Comparison of ENCODE assay signal across 10 cellular contexts in genomic region chr22:24294913-24295312, GRCh38. TPM values are rescaled to one million over a fixed set of nuclear protein-coding genes. Genes with fewer than 3 reads are reported as not detected.
A peak's percentile ranks its signal among the peaks of the same experiment; 100 is the strongest.
DNase-seq lines count a peak whose midpoint lies in the region; ATAC-seq, FAIRE-seq and TF ChIP-seq lines count a peak whose summit lies in the region.
"Not testable (repeated sequence)": the region's sequence is repeated elsewhere in the genome, so short reads cannot be mapped to it uniquely, and the experiment has no call there.
"Had no signal": no experiment of that assay in that cellular context is flagged by ENCODE, and none has a peak within 500 bp of the region (broad histone marks: within the 10 kb centered on the region; RNA-seq: fewer than 3 reads in every experiment).

No MANE protein-coding gene starts in this region.

- not testable (repeated sequence) for TF ChIP-seq POLR2A in transverse colon (IDR thresholded peaks at IDR 0.05)

- not testable (repeated sequence) for H3K27me3 ChIP-seq in A673 (replicated peaks; ENCODE audit: insufficient read depth, low read depth, low read length, poor library complexity); heart right ventricle; right cardiac atrium (ENCODE audit: control insufficient read depth, insufficient read depth); liver (ENCODE audit: control insufficient read depth in 4 of 4, insufficient read depth in 4 of 4, low read length in 3 of 4); pancreas; transverse colon

- POLR2A ChIA-PET in A673 (lab: Charles Lee; ENCODE audit: low non-redundant PET) = not testable (repeated sequence)

- ATAC-seq in heart right ventricle (peak in 5 of 8 donors; percentile 40 to 70 (median 53)), right cardiac atrium (peak; percentile 39 to 40)
- ATAC-seq in pancreas = not testable (repeated sequence)

- TF ChIP-seq RAD21 in liver (IDR thresholded peaks at IDR 0.05) = not testable (repeated sequence)

- TF ChIP-seq EP300 in transverse colon (IDR thresholded peaks at IDR 0.05; ENCODE audit: low read depth) = not testable (repeated sequence)

- intact Hi-C loops in A673 (cut with micrococcal nuclease; ENCODE audit: unreplicated experiment); heart right ventricle (cut with DNase I); right cardiac atrium (cut with DNase I); pancreas (cut with DNase I); transverse colon (cut with DNase I; ENCODE audit: low total_unique reads): not testable (repeated sequence)

- FAIRE-seq in endometrium (lab: Jason Lieb, UNC) (peak; percentile 92), pancreas (lab: Jason Lieb, UNC) (peak; percentile 67)

- H3K27ac ChIP-seq in A673 (ENCODE audit: low read depth, low read length, poor library complexity, severe bottlenecking) (peak overlapping the region; percentile 47), SK-N-MC (peak overlapping the region; percentile 19; the same call in 1 of the 2 replicates), heart right ventricle (peak overlapping the region in 7 of 10 donors; percentile 0 to 64 (median 32)), liver (ENCODE audit: low read depth in 1 of 2, low read length in 2 of 2) (peak overlapping the region; percentile 46 to 61), transverse colon (peak overlapping the region; percentile 69 to 74 (median 70))
- not testable (repeated sequence) for H3K27ac ChIP-seq in right cardiac atrium (ENCODE audit: low read length); pancreas

- not testable (repeated sequence) for TF ChIP-seq CTCF in A673 (conservative IDR thresholded peaks at IDR 0.05; ENCODE audit: low read depth, low read length); heart right ventricle (IDR thresholded peaks at IDR 0.05); liver (IDR thresholded peaks at IDR 0.05; ENCODE audit: low read depth, low read length, missing input control); pancreas (IDR thresholded peaks at IDR 0.05); transverse colon (IDR thresholded peaks at IDR 0.05)

- H3K36me3 ChIP-seq in A673 (ENCODE audit: insufficient read depth, low read length, poor library complexity, severe bottlenecking); SK-N-MC (ENCODE audit: insufficient read depth, low read length); heart right ventricle; liver (ENCODE audit: control insufficient read depth in 4 of 4, insufficient read depth in 3 of 4, low read depth in 1 of 4, low read length in 3 of 4); pancreas; transverse colon: not testable (repeated sequence)

- H3K9ac ChIP-seq in SK-N-MC (ENCODE audit: insufficient read length); liver (ENCODE audit: low read depth in 1 of 2, low read length in 2 of 2): not testable (repeated sequence)

- H3K4me1 ChIP-seq in A673 (ENCODE audit: insufficient read depth, low read length, poor library complexity, severe bottlenecking) (peaks cover 16% of the 10 kb centered on the region), heart right ventricle (peaks cover 10 to 74% (median 48%) of the 10 kb centered on the region in 9 donors), liver (ENCODE audit: control insufficient read depth in 4 of 4, insufficient read depth in 4 of 4, low read length in 3 of 4) (peaks cover 11 to 25% (median 22%) of the 10 kb centered on the region in 4 donors), pancreas (peaks cover 20 to 21% (median 20%) of the 10 kb centered on the region in 3 donors), transverse colon (peaks cover 11 to 46% (median 42%) of the 10 kb centered on the region in 4 donors)
- not testable (repeated sequence) for H3K4me1 ChIP-seq in right cardiac atrium (ENCODE audit: control insufficient read depth, insufficient read depth, low read length)

- not testable (repeated sequence) for BruUV-seq in A673 (replicated peaks; lab: Mats Ljungman, UMichigan)

- not testable (repeated sequence) for DNase-seq in A673 (ENCODE audit: low spot score); SK-N-MC (ENCODE audit: low read depth, low spot score); heart right ventricle; right cardiac atrium; pancreas; transverse colon

- in situ Hi-C loops in transverse colon (cut with MboI; ENCODE audit: low pct_ligation_motif_present in 1 of 4, low pct_unique_long_range_greater_than_20kb in 1 of 4, low sequenced_read_pairs in 3 of 4) = not testable (repeated sequence)

- CTCF ChIA-PET in A673 (lab: Charles Lee) = not testable (repeated sequence)

- H3K9me3 ChIP-seq in A673 (ENCODE audit: low read depth, low read length, poor library complexity, severe bottlenecking); SK-N-MC (ENCODE audit: low read depth, low read length); heart right ventricle; right cardiac atrium (ENCODE audit: control insufficient read depth, low read length); liver (ENCODE audit: control insufficient read depth in 4 of 4, low read length in 3 of 4); pancreas; transverse colon: not testable (repeated sequence)

- WGBS in heart right ventricle, 2 donors = 0% methylated on average over 1 of the region's 1 CpG
- WGBS in right cardiac atrium = 0% methylated on average over 1 of the region's 1 CpG
- WGBS in liver = 6% methylated on average over 1 of the region's 1 CpG
- WGBS in pancreas, 2 donors = 30% methylated on average over 1 of the region's 1 CpG; no CpG with 5 or more reads in 1 of the 2 donors
- WGBS in transverse colon (ENCODE audit: low coverage in 1 of 2), 2 donors = 33% methylated on average over 1 of the region's 1 CpG; no CpG with 5 or more reads in 1 of the 2 donors

- not testable (repeated sequence) for H3K4me3 ChIP-seq in A673 (ENCODE audit: low read depth, low read length, poor library complexity, severe bottlenecking); SK-N-MC; heart right ventricle; right cardiac atrium (ENCODE audit: low read length); liver (ENCODE audit: low read depth in 1 of 3, low read length in 3 of 3); pancreas; transverse colon

TF ChIP-seq in liver, 16 proteins besides CTCF, POLR2A, EP300 and RAD21:
- peak in 1 of 2 donors; percentile 49 for TF ChIP-seq HNF4A (conservative IDR thresholded peaks at IDR 0.05)

RNA-seq across cellular contexts. Expression of gene SPECC1L, which starts 24.3 kb away (rescaled TPM):
- total RNA-seq in A673 (2021) (55.6 and 56.7 TPM in 2 replicates), heart right ventricle (10 to 100 TPM; 34.4 to 61.7 (median 51.8) TPM), right cardiac atrium (10 to 100 TPM; 66.1 to 76.1 (median 71.7) TPM), liver (10 to 100 TPM; 16.3 to 22.3 TPM), pancreas (10 to 100 TPM; 25.7 to 36.3 (median 28.7) TPM), transverse colon (100 to 1,000 TPM in 1 of 4 donors, 10 to 100 TPM in 3; 50.4 to 125 (median 68.0) TPM)
- polyA plus RNA-seq in heart right ventricle (1 to 10 TPM; 8.3 to 9.1 TPM), right cardiac atrium (16.9 TPM), liver (1 to 10 TPM; 5.4 to 8.2 TPM), pancreas (10 to 100 TPM in 1 of 2 donors, 1 to 10 TPM in 1; 8.6 to 10.4 TPM)

RNA-seq across cellular contexts. Expression of gene GGT5, which starts 50.0 kb away (rescaled TPM):
- not detected in 2 replicates for total RNA-seq in A673 (2021)
- total RNA-seq in heart right ventricle = 10 to 100 TPM in 4 of 10 donors, 1 to 10 TPM in 6; 4.3 to 32.7 (median 8.5) TPM
- 10 to 100 TPM; 66.5 to 67.4 TPM for polyA plus RNA-seq in heart right ventricle
- total RNA-seq in right cardiac atrium = 10 to 100 TPM; 30.2 to 61.0 (median 45.1) TPM
- polyA plus RNA-seq in right cardiac atrium = 46.3 TPM
- total RNA-seq in liver = 10 to 100 TPM in 1 of 2 donors, 1 to 10 TPM in 1; 6.3 to 20.7 TPM
- 10 to 100 TPM; 19.6 to 35.0 TPM for polyA plus RNA-seq in liver
- total RNA-seq in pancreas = 10 to 100 TPM in 4 of 6 donors, 1 to 10 TPM in 2; 2.3 to 18.3 (median 11.4) TPM
- polyA plus RNA-seq in pancreas = 10 to 100 TPM; 12.3 to 15.9 TPM
- 10 to 100 TPM in 2 of 4 donors, 1 to 10 TPM in 2; 4.1 to 15.4 (median 9.1) TPM for total RNA-seq in transverse colon
- total RNA-seq: CD8-positive, alpha-beta T cell; GM23338 had no signal
- polyA plus RNA-seq: GM23338 had no signal
